In genomic region chr6:34226731-34227586, GRCh38 we compare ENCODE assay signal across 11 cellular contexts. TPM values are rescaled to one million over a fixed set of nuclear protein-coding genes. Genes with fewer than 3 reads are reported as not detected.
DNase-seq lines count a peak whose midpoint lies in the region; ATAC-seq and TF ChIP-seq lines count a peak whose summit lies in the region.
"Had no signal": no experiment of that assay in that cellular context is flagged by ENCODE, and none has a peak within 500 bp of the region (broad histone marks: within the 10 kb centered on the region; RNA-seq: fewer than 3 reads in every experiment).

No MANE protein-coding gene starts in this region.

- H3K79me2 ChIP-seq in OCI-LY3 (ENCODE audit: low read length), result no peaks in the 10 kb centered on the region

- no peak overlapping the region for H2AFZ ChIP-seq in OCI-LY3 (ENCODE audit: low read depth, low read length)

- H3K36me3 ChIP-seq in cardiac muscle cell (no peaks in the 10 kb centered on the region), OCI-LY3 (replicated peaks; ENCODE audit: low read depth, low read length) (no peaks in the 10 kb centered on the region)
- H3K36me3 ChIP-seq: adrenal gland had no signal

- H3K9me3 Mint-ChIP-seq in glutamatergic neuron (ENCODE audit: unreplicated experiment) (peaks cover 2% of the 10 kb centered on the region), type B pancreatic cell (no peaks in the 10 kb centered on the region)

- H3K4me1 Mint-ChIP-seq in glutamatergic neuron (ENCODE audit: low read depth, unreplicated experiment), result peaks cover 4% of the 10 kb centered on the region
- peaks cover 17% of the 10 kb centered on the region for H3K4me1 Mint-ChIP-seq in type B pancreatic cell (ENCODE audit: unreplicated experiment)

- H3K27ac Mint-ChIP-seq in glutamatergic neuron (ENCODE audit: unreplicated experiment) (no peak overlapping the region), type B pancreatic cell (peak overlapping the region; percentile 55)

- peak overlapping the region; percentile 29 for H3K27ac ChIP-seq in cardiac muscle cell
- H3K27ac ChIP-seq in OCI-LY3 (ENCODE audit: low read length), result peak overlapping the region; percentile 80
- H3K27ac ChIP-seq: adrenal gland, psoas muscle had no signal

- H3K36me3 Mint-ChIP-seq in glutamatergic neuron (ENCODE audit: unreplicated experiment), result no peaks in the 10 kb centered on the region
- H3K36me3 Mint-ChIP-seq in type B pancreatic cell, result no peaks in the 10 kb centered on the region

- H3K4me3 ChIP-seq in cardiac muscle cell (no peak overlapping the region), OCI-LY3 (ENCODE audit: low read length) (peak overlapping the region; percentile 50)
- H3K4me3 ChIP-seq: adrenal gland, psoas muscle had no signal

- peak overlapping the region; percentile 70 for H3K4me2 ChIP-seq in OCI-LY3 (ENCODE audit: low read length)

- H3K27me3 Mint-ChIP-seq in glutamatergic neuron (ENCODE audit: unreplicated experiment) (peaks cover 6% of the 10 kb centered on the region), type B pancreatic cell (no peaks in the 10 kb centered on the region)

- ATAC-seq in GM19023 (IDR thresholded peaks at IDR 0.05; ENCODE audit: unreplicated experiment), result no peak
- ATAC-seq: psoas muscle had no signal

- no peaks in the 10 kb centered on the region for H3K27me3 ChIP-seq in cardiac muscle cell
- no peaks in the 10 kb centered on the region for H3K27me3 ChIP-seq in OCI-LY3 (ENCODE audit: low read depth, low read length)
- H3K27me3 ChIP-seq: adrenal gland had no signal

- TF ChIP-seq CTCF in cardiac muscle cell (IDR thresholded peaks at IDR 0.05; ENCODE audit: low read depth, low read length) (no peak), OCI-LY3 (IDR thresholded peaks at IDR 0.05; ENCODE audit: low read depth, low read length) (no peak), glutamatergic neuron (IDR thresholded peaks at IDR 0.05; ENCODE audit: partially characterized antibody, unreplicated experiment) (peak; percentile 14), type B pancreatic cell (conservative IDR thresholded peaks at IDR 0.05) (no peak)

- DNase-seq in cardiac muscle cell (ENCODE audit: low read depth in 1 of 2, low spot score in 1 of 2) (no peak), cardiac septum (ENCODE audit: low spot score) (no peak), glutamatergic neuron (no peak), type B pancreatic cell (ENCODE audit: extremely low spot score, unreplicated experiment) (no peak), activated gamma-delta T cell treated with Interleukin-2 at 50 U/mL for 16 hours (no peak)
- DNase-seq in activated naive CD4-positive, alpha-beta T cell treated with anti-CD3 and anti-CD28 coated beads, Interleukin-2, amount 50 U/mL, for 16 hours, result no peak
- DNase-seq: activated CD4-positive, alpha-beta T cell treated with anti-CD3 and anti-CD28 coated beads for 48 hours; adrenal gland had no signal

- H3K4me3 Mint-ChIP-seq in glutamatergic neuron (ENCODE audit: unreplicated experiment) (no peak overlapping the region), type B pancreatic cell (no peak overlapping the region)

- no peaks in the 10 kb centered on the region for H3K9me3 ChIP-seq in cardiac muscle cell (ENCODE audit: low read depth)
- H3K9me3 ChIP-seq in OCI-LY3 (ENCODE audit: insufficient read depth, low read length), result no peaks in the 10 kb centered on the region
- H3K9me3 ChIP-seq: adrenal gland, psoas muscle had no signal

- H3K9ac ChIP-seq in OCI-LY3 (ENCODE audit: low read length), result peak overlapping the region; percentile 69; the same call in 1 of the 2 replicates

- peaks cover 12% of the 10 kb centered on the region for H3K4me1 ChIP-seq in cardiac muscle cell (ENCODE audit: low read depth)
- H3K4me1 ChIP-seq in OCI-LY3 (ENCODE audit: low read length), result peaks cover 47% of the 10 kb centered on the region

- H4K20me1 ChIP-seq in OCI-LY3 (ENCODE audit: insufficient read depth, low read length), result no peaks in the 10 kb centered on the region

- intact Hi-C loops in cardiac septum (cut with DNase I), result no loop called here

RNA-seq across cellular contexts. Expression of gene HMGA1, which starts 9.7 kb away (rescaled TPM):
- total RNA-seq in cardiac muscle cell (505 and 639 TPM in 2 replicates), cardiac septum (36.4 TPM), glutamatergic neuron (ENCODE audit: unreplicated experiment) (322 TPM), type B pancreatic cell (ENCODE audit: low replicate concordance) (244 and 355 TPM in 2 replicates)
- polyA plus RNA-seq in cardiac muscle cell, result 341 and 384 TPM in 2 replicates

RNA-seq across cellular contexts. Expression of gene SMIM29, which starts 21.8 kb away (rescaled TPM):
- total RNA-seq in cardiac muscle cell (13.1 and 13.4 TPM in 2 replicates), cardiac septum (27.1 TPM), glutamatergic neuron (ENCODE audit: unreplicated experiment) (54.7 TPM), type B pancreatic cell (ENCODE audit: low replicate concordance) (16.0 and 20.8 TPM in 2 replicates)
- 14.7 and 17.7 TPM in 2 replicates for polyA plus RNA-seq in cardiac muscle cell
